Comparison of ENCODE assay signal across 18 cellular contexts in genomic region chr18:58201728-58202405, GRCh38.
DNase-seq lines count a peak whose midpoint lies in the region; ATAC-seq and TF ChIP-seq lines count a peak whose summit lies in the region.
"Had no signal": no experiment of that assay in that cellular context is flagged by ENCODE, and none has a peak within 500 bp of the region (broad histone marks: within the 10 kb centered on the region; RNA-seq: fewer than 3 reads in every experiment).

No MANE protein-coding gene starts in this region.

- H3K36me3 Mint-ChIP-seq in GM23338 (ENCODE audit: low read depth), result no peaks in the 10 kb centered on the region
- no peaks in the 10 kb centered on the region for H3K36me3 Mint-ChIP-seq in activated T-cell treated with anti-CD3 and anti-CD28 coated beads, Interleukin-2, amount 50 U/mL, for 72 hours (ENCODE audit: insufficient read depth in 2 of 2)

- no peak overlapping the region; the same call in 2 of the 3 replicates for H3K4me3 Mint-ChIP-seq in GM23338
- H3K4me3 Mint-ChIP-seq in activated T-cell treated with anti-CD3 and anti-CD28 coated beads, Interleukin-2, amount 50 U/mL, for 72 hours, result no peak overlapping the region
- H3K4me3 Mint-ChIP-seq: activated CD4-positive, alpha-beta memory T cell treated with anti-CD3 and anti-CD28 coated beads, Interleukin-2, amount 10 ng/mL, durations not matched to agents 7 days and 5 days; dendritic cell treated with granulocyte-macrophage colony-stimulating factor and Interleukin-4, amounts not matched to agents 40 ng/mL and 50 ng/mL, for 4 days had no signal

- H3K9ac ChIP-seq in muscle layer of colon (ENCODE audit: low read length), result no peak overlapping the region

- peak overlapping the region; percentile 53 for H3K27ac ChIP-seq in GM23338 (ENCODE audit: low read depth)
- H3K27ac ChIP-seq in muscle layer of colon (ENCODE audit: low read depth, low read length), result peak overlapping the region; percentile 74
- H3K27ac ChIP-seq: HL-60, thoracic aorta had no signal

- H3K36me3 ChIP-seq in GM23338 (ENCODE audit: insufficient read depth) (no peaks in the 10 kb centered on the region), muscle layer of colon (ENCODE audit: insufficient read depth, low read length) (no peaks in the 10 kb centered on the region)
- H3K36me3 ChIP-seq: BE2C, thoracic aorta had no signal

- TF ChIP-seq CTCF in GM23338 (conservative IDR thresholded peaks at IDR 0.05; ENCODE audit: low read depth in 2 of 2), result no peak

- no peaks in the 10 kb centered on the region for H3K27me3 Mint-ChIP-seq in GM23338 (ENCODE audit: insufficient read depth, low read depth, poor library complexity)
- H3K27me3 Mint-ChIP-seq in activated T-cell treated with anti-CD3 and anti-CD28 coated beads, Interleukin-2, amount 50 U/mL, for 72 hours (ENCODE audit: low read depth), result peaks cover 2% of the 10 kb centered on the region

- peaks cover 8% of the 10 kb centered on the region; the same call in 1 of the 2 replicates for H4K20me1 ChIP-seq in GM23338 (replicated peaks; ENCODE audit: insufficient read depth)

- H2AFZ ChIP-seq in GM23338, result no peak overlapping the region

- DNase-seq in COLO829 (ENCODE audit: low spot score) (peak; percentile 81), GM23338 (ENCODE audit: low spot score) (no peak), cerebellar cortex (ENCODE audit: low spot score) (peak; percentile 47), NCI-H1930 (lab: John Stamatoyannopoulos, UW) (no peak)
- DNase-seq in activated T-cell treated with anti-CD3 and anti-CD28 coated beads, Interleukin-2, amount 50 U/mL, for 72 hours, result no peak
- DNase-seq: activated CD4-positive, alpha-beta memory T cell treated with anti-CD3 and anti-CD28 coated beads, Interleukin-2, amount 10 ng/mL, durations not matched to agents 7 days and 5 days; aorta; DND-41; HCEC 1CT; Karpas-422; SIG-M5 had no signal

- peak overlapping the region; percentile 6 for H3K4me2 ChIP-seq in GM23338

- H3K4me1 Mint-ChIP-seq in GM23338, result peaks cover 54% of the 10 kb centered on the region
- H3K4me1 Mint-ChIP-seq in activated T-cell treated with anti-CD3 and anti-CD28 coated beads, Interleukin-2, amount 50 U/mL, for 72 hours (ENCODE audit: low read depth), result no peaks in the 10 kb centered on the region
- H3K4me1 Mint-ChIP-seq: activated CD4-positive, alpha-beta memory T cell treated with anti-CD3 and anti-CD28 coated beads, Interleukin-2, amount 10 ng/mL, durations not matched to agents 7 days and 5 days had no signal

- ATAC-seq in GM23338 (peak; percentile 52), HG03159 (IDR thresholded peaks at IDR 0.05; ENCODE audit: unreplicated experiment) (no peak), HG03045 (IDR thresholded peaks at IDR 0.05; ENCODE audit: unreplicated experiment) (no peak)
- ATAC-seq in activated T-cell treated with anti-CD3 and anti-CD28 coated beads, Interleukin-2, amount 50 U/mL, for 72 hours (replicated peaks in 1 of 2), result no peak

- no peaks in the 10 kb centered on the region for H3F3A ChIP-seq in GM23338 (replicated peaks; ENCODE audit: low read depth)

- H3K4me3 ChIP-seq in GM23338 (no peak overlapping the region), muscle layer of colon (ENCODE audit: low read depth in 1 of 2, low read length in 2 of 2) (no peak overlapping the region)
- H3K4me3 ChIP-seq: thoracic aorta had no signal

- H3K4me1 ChIP-seq in GM23338 (ENCODE audit: insufficient read depth), result peaks cover 39% of the 10 kb centered on the region
- H3K4me1 ChIP-seq in muscle layer of colon (ENCODE audit: insufficient read depth, low read length), result peaks cover 46% of the 10 kb centered on the region

- H3K9me3 Mint-ChIP-seq in GM23338, result no peaks in the 10 kb centered on the region
- no peaks in the 10 kb centered on the region for H3K9me3 Mint-ChIP-seq in activated T-cell treated with anti-CD3 and anti-CD28 coated beads, Interleukin-2, amount 50 U/mL, for 72 hours
- H3K9me3 Mint-ChIP-seq: activated CD4-positive, alpha-beta memory T cell treated with anti-CD3 and anti-CD28 coated beads, Interleukin-2, amount 10 ng/mL, durations not matched to agents 7 days and 5 days; dendritic cell treated with granulocyte-macrophage colony-stimulating factor and Interleukin-4, amounts not matched to agents 40 ng/mL and 50 ng/mL, for 4 days had no signal

- no peaks in the 10 kb centered on the region for H3K9me2 ChIP-seq in GM23338 (ENCODE audit: insufficient read depth)

- H3K9me3 ChIP-seq in muscle layer of colon (ENCODE audit: low read length), result no peaks in the 10 kb centered on the region
- H3K9me3 ChIP-seq: BE2C, thoracic aorta had no signal

- H3K27me3 ChIP-seq in GM23338 (ENCODE audit: insufficient read depth) (no peaks in the 10 kb centered on the region), muscle layer of colon (ENCODE audit: control insufficient read depth in 1 of 2, insufficient read depth in 2 of 2, low read length in 2 of 2) (no peaks in the 10 kb centered on the region)
- H3K27me3 ChIP-seq: BE2C had no signal

- peaks cover 98% of the 10 kb centered on the region for H3K79me2 ChIP-seq in GM23338 (replicated peaks; ENCODE audit: insufficient read depth)

- no peak overlapping the region for H3K27ac Mint-ChIP-seq in GM23338
- no peak overlapping the region for H3K27ac Mint-ChIP-seq in activated T-cell treated with anti-CD3 and anti-CD28 coated beads, Interleukin-2, amount 50 U/mL, for 72 hours
- H3K27ac Mint-ChIP-seq: activated CD4-positive, alpha-beta memory T cell treated with anti-CD3 and anti-CD28 coated beads, Interleukin-2, amount 10 ng/mL, durations not matched to agents 7 days and 5 days; dendritic cell treated with granulocyte-macrophage colony-stimulating factor and Interleukin-4, amounts not matched to agents 40 ng/mL and 50 ng/mL, for 4 days had no signal

TF ChIP-seq in GM23338, 12 proteins besides CTCF, POLR2A, EP300 and RAD21:
- TF ChIP-seq NANOG (IDR thresholded peaks at IDR 0.05; ENCODE audit: borderline replicate concordance) (no peak), CREB1 (CRISPR knock-in tag; IDR thresholded peaks at IDR 0.05; ENCODE audit: low read depth) (no peak)

Comparison
In these comparisons a context has a peak if more than half of its experiments do, and no peak if none do; other contexts are left out.
1. DNase-seq: peak in COLO829 (single experiment) and cerebellar cortex (single experiment); none in GM23338 (single experiment), NCI-H1930 (0 of 2) and activated T-cell treated with anti-CD3 and anti-CD28 coated beads, Interleukin-2, amount 50 U/mL, for 72 hours (0 of 2).